ENCODE assay signal across 8 cellular contexts in the genomic region with DNA sequence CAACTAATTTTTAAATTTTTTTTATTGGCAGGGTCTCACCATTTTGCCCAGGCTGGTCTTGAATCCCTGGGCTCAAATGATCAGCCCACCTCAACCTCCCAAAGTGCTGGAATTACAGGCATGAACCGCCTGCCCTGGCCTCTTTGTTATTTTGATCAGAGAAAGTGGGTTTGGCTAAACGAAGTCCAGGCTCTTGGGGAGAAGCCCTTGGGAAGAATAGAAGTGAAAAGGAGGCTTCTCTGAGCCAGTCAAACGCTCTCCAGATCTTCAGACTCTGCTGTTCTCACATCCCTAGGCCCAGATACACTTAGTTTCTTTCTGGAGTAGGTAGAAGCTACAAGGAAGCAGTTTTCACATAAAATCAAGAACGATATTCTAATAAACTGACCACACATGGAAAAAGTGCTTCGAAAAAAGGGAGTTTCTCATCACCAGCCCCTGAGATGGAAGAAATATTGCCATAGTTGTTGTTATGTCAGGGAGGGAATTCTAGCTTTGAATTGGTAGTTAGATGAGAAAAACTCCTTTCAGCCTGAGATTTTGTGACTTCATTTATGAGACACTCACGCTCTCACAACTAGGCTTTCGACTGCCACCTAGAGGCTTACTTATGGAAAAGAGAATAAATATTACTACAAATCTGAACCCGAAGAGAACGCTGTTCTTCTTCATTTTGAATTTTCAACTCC. TPM values are rescaled to one million over a fixed set of nuclear protein-coding genes. Genes with fewer than 3 reads are reported as not detected.
DNase-seq lines count a peak whose midpoint lies in the region; ATAC-seq and TF ChIP-seq lines count a peak whose summit lies in the region.

No MANE protein-coding gene starts in this region.

- no peak overlapping the region for H3K4me3 Mint-ChIP-seq in activated CD8-positive, alpha-beta T cell treated with anti-CD3 and anti-CD28 coated beads for 36 hours

- 25% methylated on average over 9 of the region's 9 CpGs for WGBS in prostate gland

- intact Hi-C loops in activated CD8-positive, alpha-beta T cell treated with anti-CD3 and anti-CD28 coated beads for 36 hours (cut with micrococcal nuclease): loop anchor here (5.0 kb wide), 1 partner anchor 356 kb away; no protein-coding TSS in a partner anchor
- intact Hi-C loops in head of caudate nucleus (cut with DNase I): loop anchor here (10.0 kb wide), 2 partner anchors 353 to 423 kb away; partner anchors contain the start of gene MYO7A
- intact Hi-C loops in prostate gland (cut with DNase I): no loop called here

- no peaks in the 10 kb centered on the region for H3K27me3 ChIP-seq in prostate gland (replicated peaks; ENCODE audit: insufficient read depth)

- no peak for ATAC-seq in activated CD8-positive, alpha-beta T cell treated with anti-CD3 and anti-CD28 coated beads for 36 hours
- ATAC-seq in GM21390 (IDR thresholded peaks at IDR 0.05; ENCODE audit: unreplicated experiment): no peak

- no peak overlapping the region for H3K4me3 ChIP-seq in prostate gland

- CTCF ChIA-PET in activated CD8-positive, alpha-beta T cell treated with anti-CD3 and anti-CD28 coated beads for 36 hours (lab: Charles Lee): interaction anchor here (0.7 to 2.7 kb wide), 46 partner anchors 8 to 501 kb away, joined by 3 to 23 read pairs (median 4); partner anchors contain the start of genes AQP11, MYO7A and PAK1

- TF ChIP-seq CTCF in activated CD8-positive, alpha-beta T cell treated with anti-CD3 and anti-CD28 coated beads for 36 hours (IDR thresholded peaks at IDR 0.05): peak; percentile 72
- peak; percentile 23 to 80 (median 76) for TF ChIP-seq CTCF in prostate gland (IDR thresholded peaks at IDR 0.05)

- no peak for TF ChIP-seq POLR2A in prostate gland (IDR thresholded peaks at IDR 0.05)

- H3K27ac Mint-ChIP-seq in activated CD8-positive, alpha-beta T cell treated with anti-CD3 and anti-CD28 coated beads for 36 hours: no peak overlapping the region

- no peak overlapping the region for H3K27ac ChIP-seq in prostate gland

- DNase-seq in DMS114 treated with DMSO at 0.1 percent for 48 hours (lab: John Stamatoyannopoulos, UW; ENCODE audit: unreplicated experiment) (peak; percentile 40), HPDE6-E6E7 (ENCODE audit: extremely low spot score) (peak; percentile 25), NCI-H526 (lab: John Stamatoyannopoulos, UW) (peak; percentile 71 to 84), head of caudate nucleus (peak in 31 of 42 donors; percentile 14 to 82 (median 54)), prostate gland (ENCODE audit: low spot score) (peak; percentile 58)
- DNase-seq in activated CD8-positive, alpha-beta T cell treated with anti-CD3 and anti-CD28 coated beads for 36 hours: peak; percentile 51
- no peak for DNase-seq in stimulated activated CD8-positive, alpha-beta memory T cell treated with anti-CD3 and anti-CD28 coated beads, Interleukin-4, amount 100 ng/mL, for 48 hours

- H3K9me3 Mint-ChIP-seq in activated CD8-positive, alpha-beta T cell treated with anti-CD3 and anti-CD28 coated beads for 36 hours: no peaks in the 10 kb centered on the region

- no peaks in the 10 kb centered on the region for H3K36me3 ChIP-seq in prostate gland

- H3K4me1 Mint-ChIP-seq in activated CD8-positive, alpha-beta T cell treated with anti-CD3 and anti-CD28 coated beads for 36 hours (ENCODE audit: low read depth): peaks cover 4% of the 10 kb centered on the region

- H3K27me3 Mint-ChIP-seq in activated CD8-positive, alpha-beta T cell treated with anti-CD3 and anti-CD28 coated beads for 36 hours: no peaks in the 10 kb centered on the region

- no peaks in the 10 kb centered on the region for H3K36me3 Mint-ChIP-seq in activated CD8-positive, alpha-beta T cell treated with anti-CD3 and anti-CD28 coated beads for 36 hours (ENCODE audit: low read depth)

- no peaks in the 10 kb centered on the region for H3K9me3 ChIP-seq in prostate gland

- no peaks in the 10 kb centered on the region for H3K4me1 ChIP-seq in prostate gland (replicated peaks)

- POLR2A ChIA-PET in activated CD8-positive, alpha-beta T cell treated with anti-CD3 and anti-CD28 coated beads for 36 hours (lab: Charles Lee): interaction anchor here (0.6 kb wide), 1 partner anchor 47 kb away, joined by 3 read pairs; no protein-coding TSS in a partner anchor

RNA-seq across cellular contexts. Expression of gene AQP11, which starts 41.7 kb away (rescaled TPM):
- total RNA-seq in activated CD8-positive, alpha-beta T cell treated with anti-CD3 and anti-CD28 coated beads for 36 hours: under 1 TPM; 0.47 to 0.59 TPM
- 10 to 100 TPM in 1 of 2 donors, 1 to 10 TPM in 1; 6.9 to 16.6 TPM for total RNA-seq in prostate gland

Comparison
In these comparisons a context has a peak if more than half of its experiments do, and no peak if none do; other contexts are left out.
1. RNA of gene AQP11, which starts 41.7 kb away (total RNA-seq): 6.9 to 16.6 TPM in prostate gland; 0.47 to 0.59 TPM in activated CD8-positive, alpha-beta T cell treated with anti-CD3 and anti-CD28 coated beads for 36 hours; every median in the first group is over 4 times any median in the second.